In genomic region chr12:120262852-120263724, GRCh38 we compare ENCODE assay signal across 9 cellular contexts.
A peak's percentile ranks its signal among the peaks of the same experiment; 100 is the strongest.
DNase-seq lines count a peak whose midpoint lies in the region; ATAC-seq, FAIRE-seq and TF ChIP-seq lines count a peak whose summit lies in the region.
"Had no signal": no experiment of that assay in that cellular context is flagged by ENCODE, and none has a peak within 500 bp of the region (broad histone marks: within the 10 kb centered on the region; RNA-seq: fewer than 3 reads in every experiment).

No MANE protein-coding gene starts in this region.

- peak; percentile 43 for DNase-seq in AG10803 (ENCODE audit: low read depth)
- DNase-seq in RCC 7860 (ENCODE audit: low spot score) = peak; percentile 19
- DNase-seq in epithelial cell of esophagus (ENCODE audit: low read depth) = no peak
- DNase-seq in nephron progenitor cell = peak; percentile 44
- no peak for DNase-seq in germinal center (ENCODE audit: low spot score)
- no peak for DNase-seq in NCI-H1092 (lab: John Stamatoyannopoulos, UW)
- DNase-seq: NCI-H1417 had no signal

- H3K36me3 Mint-ChIP-seq in nephron progenitor cell (ENCODE audit: low read depth) = no peaks in the 10 kb centered on the region

- H3K4me1 Mint-ChIP-seq in nephron progenitor cell = peaks cover 76% of the 10 kb centered on the region

- H3K9me3 Mint-ChIP-seq in nephron progenitor cell = no peaks in the 10 kb centered on the region

- ATAC-seq in HG03175 (IDR thresholded peaks at IDR 0.05; ENCODE audit: unreplicated experiment) (no peak), GM19351 (IDR thresholded peaks at IDR 0.05; ENCODE audit: unreplicated experiment) (no peak)

- H3K4me3 ChIP-seq in AG10803 (ENCODE audit: low read length) = peak overlapping the region; percentile 83
- peak overlapping the region; percentile 78 for H3K4me3 ChIP-seq in epithelial cell of esophagus (ENCODE audit: low read length)

- FAIRE-seq in RCC 7860 (lab: Jason Lieb, UNC) = no peak

- TF ChIP-seq CTCF in AG10803 (conservative IDR thresholded peaks at IDR 0.05; ENCODE audit: low read length) = no peak
- no peak for TF ChIP-seq CTCF in epithelial cell of esophagus (IDR thresholded peaks at IDR 0.05; ENCODE audit: insufficient read depth, low read depth, low read length, missing control alignments)
- no peak for TF ChIP-seq CTCF in nephron progenitor cell (IDR thresholded peaks at IDR 0.05)

- H3K27me3 Mint-ChIP-seq in nephron progenitor cell (ENCODE audit: low read depth, poor library complexity) = no peaks in the 10 kb centered on the region

- H3K27ac Mint-ChIP-seq in nephron progenitor cell = peak overlapping the region; percentile 75

- H3K4me3 Mint-ChIP-seq in nephron progenitor cell = peak overlapping the region; percentile 86

Comparison
In these comparisons a context has a peak if more than half of its experiments do, and no peak if none do; other contexts are left out.
1. DNase-seq: peak in AG10803 (single experiment), RCC 7860 (single experiment) and nephron progenitor cell (single experiment); none in epithelial cell of esophagus (single experiment), germinal center (single experiment) and NCI-H1092 (single experiment).